24 cellular contexts compared by ENCODE assay signal in genomic region chr21:42507418-42507817, GRCh38. TPM values are rescaled to one million over a fixed set of nuclear protein-coding genes. Genes with fewer than 3 reads are reported as not detected.
"Had no signal": no experiment of that assay in that cellular context is flagged by ENCODE, and none has a peak within 500 bp of the region (broad histone marks: within the 10 kb centered on the region; RNA-seq: fewer than 3 reads in every experiment).

No MANE protein-coding gene starts in this region.

- H3K4me3 Mint-ChIP-seq: IgD-negative memory B cell had no signal

- H3K9me3 ChIP-seq: MG63, SK-N-SH had no signal

- H3K27ac ChIP-seq: HL-60, RWPE1 had no signal

- H3K4me3 ChIP-seq: MG63 had no signal

- H3K36me3 ChIP-seq: MG63 had no signal

- DNase-seq: KBM-7, MG63, NCI-H1092, NCI-H1105 treated with DMSO at 0.1 percent for 48 hours, NCI-H1417 treated with DMSO at 0.1 percent for 48 hours, NCI-H146, NCI-H1694 treated with DMSO at 0.1 percent for 48 hours, NCI-H2029, NCI-H2081 treated with DMSO at 0.1 percent for 48 hours, NCI-H2171, NCI-H226, NCI-H446, NCI-H510A, NCI-H524 treated with DMSO at 0.1 percent for 48 hours, NCI-H69, NCI-H774, SHP77, SK-N-SH had no signal

- H3K4me2 ChIP-seq: SK-N-SH had no signal

- ATAC-seq: Panc1 had no signal

- H3K27me3 Mint-ChIP-seq: IgD-negative memory B cell had no signal

- H3K27ac Mint-ChIP-seq: IgD-negative memory B cell had no signal

- H3K36me3 Mint-ChIP-seq: IgD-negative memory B cell had no signal

- FAIRE-seq: HTR-8/SVneo had no signal

- H3K9me3 Mint-ChIP-seq: IgD-negative memory B cell had no signal

- H3K9ac ChIP-seq: SK-N-SH had no signal

RNA-seq across cellular contexts. Expression of gene SLC37A1, which starts 6.2 kb away (rescaled TPM):
- total RNA-seq: LHCN-M2 had no signal

RNA-seq across cellular contexts. Expression of gene RSPH1, which starts 11.4 kb away (rescaled TPM):
- total RNA-seq: LHCN-M2 had no signal
- polyA plus RNA-seq: IgD-negative memory B cell had no signal
